1 cellular context compared by ENCODE assay signal in genomic region chr10:17649836-17650235, GRCh38.
TF ChIP-seq lines count a peak whose summit lies in the region.

No MANE protein-coding gene starts in this region.

TF ChIP-seq in HepG2, 621 proteins besides CTCF, POLR2A, EP300 and RAD21:
- TF ChIP-seq MAFK (conservative IDR thresholded peaks at IDR 0.05 in 1 of 2, IDR thresholded peaks at IDR 0.05 in 1 of 2; ENCODE audit: low read length in 2 of 2): 0 out of 4 replicates have a peak, but pooled peaks of 1 of the 2 experiments have one; percentile 11
- no peak for TF ChIP-seq MEF2D (CRISPR knock-in tag; IDR thresholded peaks at IDR 0.05)
- no peak for TF ChIP-seq FOXA1 (IDR thresholded peaks at IDR 0.05)
- no peak for TF ChIP-seq FOXA1 (CRISPR knock-in tag; IDR thresholded peaks at IDR 0.05)
